1 cellular context compared by ENCODE assay signal in genomic region chr2:159098374-159098773, GRCh38.
TF ChIP-seq lines count a peak whose summit lies in the region.

No MANE protein-coding gene starts in this region.

TF ChIP-seq in WTC11, 78 proteins besides CTCF, POLR2A, EP300 and RAD21 (continued from another document):
- TF ChIP-seq FOXP4 (CRISPR knock-in tag; IDR thresholded peaks at IDR 0.05) (no peak), SMAD4 (CRISPR knock-in tag; IDR thresholded peaks at IDR 0.05) (no peak), ZNF396 (CRISPR knock-in tag; IDR thresholded peaks at IDR 0.05; ENCODE audit: borderline replicate concordance) (no peak), ERG (CRISPR knock-in tag; IDR thresholded peaks at IDR 0.05) (no peak), KAT7 (CRISPR knock-in tag; IDR thresholded peaks at IDR 0.05; ENCODE audit: borderline replicate concordance) (no peak), ZNF138 (CRISPR knock-in tag; conservative IDR thresholded peaks at IDR 0.05) (no peak), ETV6 (CRISPR knock-in tag; IDR thresholded peaks at IDR 0.05) (no peak), PRRX2 (CRISPR knock-in tag; IDR thresholded peaks at IDR 0.05) (no peak), PREB (CRISPR knock-in tag; IDR thresholded peaks at IDR 0.05; ENCODE audit: borderline replicate concordance) (no peak), ATF1 (CRISPR knock-in tag; IDR thresholded peaks at IDR 0.05) (no peak)
- TF ChIP-seq, protein P1, sequence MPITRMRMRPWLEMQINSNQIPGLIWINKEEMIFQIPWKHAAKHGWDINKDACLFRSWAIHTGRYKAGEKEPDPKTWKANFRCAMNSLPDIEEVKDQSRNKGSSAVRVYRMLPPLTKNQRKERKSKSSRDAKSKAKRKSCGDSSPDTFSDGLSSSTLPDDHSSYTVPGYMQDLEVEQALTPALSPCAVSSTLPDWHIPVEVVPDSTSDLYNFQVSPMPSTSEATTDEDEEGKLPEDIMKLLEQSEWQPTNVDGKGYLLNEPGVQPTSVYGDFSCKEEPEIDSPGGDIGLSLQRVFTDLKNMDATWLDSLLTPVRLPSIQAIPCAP (CRISPR knock-in tag; IDR thresholded peaks at IDR 0.05) = no peak
